In the genomic region with DNA sequence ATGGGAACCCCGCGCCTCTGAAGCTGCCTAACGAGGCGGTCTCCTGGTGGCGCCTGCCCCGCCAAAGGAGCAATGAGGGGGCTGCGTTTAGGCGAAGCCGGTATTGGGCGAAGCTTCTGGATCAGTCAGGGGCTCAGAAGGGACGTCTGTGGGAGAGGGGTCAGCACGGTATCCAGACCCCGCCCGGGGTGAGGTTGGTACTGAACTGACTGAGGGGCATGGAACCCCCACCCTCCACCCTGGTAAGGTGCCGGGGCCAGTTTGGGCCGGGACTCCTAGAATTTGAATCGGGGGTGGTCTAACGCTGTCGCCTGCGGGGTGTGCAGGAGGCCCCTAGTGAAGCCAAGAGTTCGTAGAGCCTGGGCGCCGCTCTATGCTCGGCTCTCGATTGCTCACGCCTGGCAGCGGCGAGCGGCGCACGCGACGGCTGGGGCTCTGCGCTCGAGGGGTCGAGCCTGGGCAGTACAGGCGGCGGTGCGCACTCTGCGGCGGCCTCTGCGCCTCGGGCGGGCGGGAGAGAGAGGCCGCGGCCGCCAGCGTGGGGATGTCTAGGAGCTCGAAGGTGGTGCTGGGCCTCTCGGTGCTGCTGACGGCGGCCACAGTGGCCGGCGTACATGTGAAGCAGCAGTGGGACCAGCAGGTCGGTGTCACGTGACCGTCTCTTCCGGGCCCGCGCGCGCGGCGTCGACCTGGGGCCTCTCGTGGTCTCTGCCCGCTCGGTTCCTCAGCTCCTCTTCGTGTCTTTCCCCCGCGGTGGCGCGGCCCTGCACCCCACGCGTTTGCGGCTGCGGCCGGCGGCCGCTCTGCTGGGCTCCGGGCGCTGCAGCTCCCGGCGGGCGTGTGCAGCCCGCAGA, we compare ENCODE assay signal across 1 cellular context.
A peak's percentile ranks its signal among the peaks of the same experiment; 100 is the strongest.
TF ChIP-seq lines count a peak whose summit lies in the region.

A gene with protein sequence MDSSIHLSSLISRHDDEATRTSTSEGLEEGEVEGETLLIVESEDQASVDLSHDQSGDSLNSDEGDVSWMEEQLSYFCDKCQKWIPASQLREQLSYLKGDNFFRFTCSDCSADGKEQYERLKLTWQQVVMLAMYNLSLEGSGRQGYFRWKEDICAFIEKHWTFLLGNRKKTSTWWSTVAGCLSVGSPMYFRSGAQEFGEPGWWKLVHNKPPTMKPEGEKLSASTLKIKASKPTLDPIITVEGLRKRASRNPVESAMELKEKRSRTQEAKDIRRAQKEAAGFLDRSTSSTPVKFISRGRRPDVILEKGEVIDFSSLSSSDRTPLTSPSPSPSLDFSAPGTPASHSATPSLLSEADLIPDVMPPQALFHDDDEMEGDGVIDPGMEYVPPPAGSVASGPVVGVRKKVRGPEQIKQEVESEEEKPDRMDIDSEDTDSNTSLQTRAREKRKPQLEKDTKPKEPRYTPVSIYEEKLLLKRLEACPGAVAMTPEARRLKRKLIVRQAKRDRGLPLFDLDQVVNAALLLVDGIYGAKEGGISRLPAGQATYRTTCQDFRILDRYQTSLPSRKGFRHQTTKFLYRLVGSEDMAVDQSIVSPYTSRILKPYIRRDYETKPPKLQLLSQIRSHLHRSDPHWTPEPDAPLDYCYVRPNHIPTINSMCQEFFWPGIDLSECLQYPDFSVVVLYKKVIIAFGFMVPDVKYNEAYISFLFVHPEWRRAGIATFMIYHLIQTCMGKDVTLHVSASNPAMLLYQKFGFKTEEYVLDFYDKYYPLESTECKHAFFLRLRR (plus strand): TSS at position 452 of the 854 bp plus-strand sequence. CDS start 4,798 bp downstream, outside the sequence.
A gene with protein sequence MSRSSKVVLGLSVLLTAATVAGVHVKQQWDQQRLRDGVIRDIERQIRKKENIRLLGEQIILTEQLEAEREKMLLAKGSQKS (plus strand): TSS at position 452 of the 854 bp plus-strand sequence. CDS start 93 bp downstream, at position 545.

TF ChIP-seq in H1, 55 proteins besides CTCF, POLR2A, EP300 and RAD21 (continues in another document):
- peak; percentile 42; the same call in 1 of the 2 replicates for TF ChIP-seq TEAD4 (IDR thresholded peaks at IDR 0.05; ENCODE audit: low read depth, low read length)
- TF ChIP-seq SRF (IDR thresholded peaks at IDR 0.05; ENCODE audit: low read depth, low read length), result peak; percentile 98
- TF ChIP-seq CBX8 (IDR thresholded peaks at IDR 0.05; ENCODE audit: borderline replicate concordance, low read depth, low read length), result no peak
- peak in 1 of 2 experiments; percentile 92; a peak in 3 of 4 replicates for TF ChIP-seq SIN3A (conservative IDR thresholded peaks at IDR 0.05 in 1 of 2, IDR thresholded peaks at IDR 0.05 in 1 of 2; ENCODE audit: low read depth in 1 of 2, low read length in 2 of 2)
- 0 out of 2 replicates have a peak, but pooled peaks have one; percentile 20 for TF ChIP-seq JUND (IDR thresholded peaks at IDR 0.05; ENCODE audit: low read length)
- TF ChIP-seq CBX5 (IDR thresholded peaks at IDR 0.05; ENCODE audit: low read depth, low read length), result no peak
- no peak for TF ChIP-seq CEBPB (IDR thresholded peaks at IDR 0.05; ENCODE audit: low read depth, low read length)
- no peak for TF ChIP-seq RXRA (IDR thresholded peaks at IDR 0.05; ENCODE audit: insufficient read depth, low read depth, low read length)
- no peak for TF ChIP-seq BCL11A (IDR thresholded peaks at IDR 0.05; ENCODE audit: low read depth in 2 of 2, low read length in 2 of 2)
- no peak for TF ChIP-seq CTBP2 (IDR thresholded peaks at IDR 0.05; ENCODE audit: borderline replicate concordance, insufficient read depth, insufficient read length, low read length)
- TF ChIP-seq, protein P1, sequence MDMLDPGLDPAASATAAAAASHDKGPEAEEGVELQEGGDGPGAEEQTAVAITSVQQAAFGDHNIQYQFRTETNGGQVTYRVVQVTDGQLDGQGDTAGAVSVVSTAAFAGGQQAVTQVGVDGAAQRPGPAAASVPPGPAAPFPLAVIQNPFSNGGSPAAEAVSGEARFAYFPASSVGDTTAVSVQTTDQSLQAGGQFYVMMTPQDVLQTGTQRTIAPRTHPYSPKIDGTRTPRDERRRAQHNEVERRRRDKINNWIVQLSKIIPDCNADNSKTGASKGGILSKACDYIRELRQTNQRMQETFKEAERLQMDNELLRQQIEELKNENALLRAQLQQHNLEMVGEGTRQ (IDR thresholded peaks at IDR 0.05; ENCODE audit: low read length), result peak; percentile 86
- TF ChIP-seq GABPA (IDR thresholded peaks at IDR 0.05; ENCODE audit: borderline replicate concordance, insufficient read depth, low read length), result peak; percentile 37; the same call in 1 of the 2 replicates
- no peak for TF ChIP-seq SP2 (IDR thresholded peaks at IDR 0.05; ENCODE audit: low read length)
- TF ChIP-seq POU5F1 (IDR thresholded peaks at IDR 0.05; ENCODE audit: low read depth, low read length), result no peak
- TF ChIP-seq TAF1 (IDR thresholded peaks at IDR 0.05; ENCODE audit: low read depth, low read length), result peak; percentile 92
- TF ChIP-seq BACH1 (IDR thresholded peaks at IDR 0.05; ENCODE audit: low read length), result no peak
- TF ChIP-seq, protein P2, sequence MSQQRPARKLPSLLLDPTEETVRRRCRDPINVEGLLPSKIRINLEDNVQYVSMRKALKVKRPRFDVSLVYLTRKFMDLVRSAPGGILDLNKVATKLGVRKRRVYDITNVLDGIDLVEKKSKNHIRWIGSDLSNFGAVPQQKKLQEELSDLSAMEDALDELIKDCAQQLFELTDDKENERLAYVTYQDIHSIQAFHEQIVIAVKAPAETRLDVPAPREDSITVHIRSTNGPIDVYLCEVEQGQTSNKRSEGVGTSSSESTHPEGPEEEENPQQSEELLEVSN (IDR thresholded peaks at IDR 0.05), result peak; percentile 70
- no peak for TF ChIP-seq CHD1 (IDR thresholded peaks at IDR 0.05; ENCODE audit: low read depth, low read length)
- TF ChIP-seq PHF8 (conservative IDR thresholded peaks at IDR 0.05; ENCODE audit: low read depth, low read length), result peak; percentile 98
- TF ChIP-seq, protein P3, sequence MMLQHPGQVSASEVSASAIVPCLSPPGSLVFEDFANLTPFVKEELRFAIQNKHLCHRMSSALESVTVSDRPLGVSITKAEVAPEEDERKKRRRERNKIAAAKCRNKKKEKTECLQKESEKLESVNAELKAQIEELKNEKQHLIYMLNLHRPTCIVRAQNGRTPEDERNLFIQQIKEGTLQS (IDR thresholded peaks at IDR 0.05; ENCODE audit: insufficient read depth, low read depth, low read length), result peak; percentile 60
- no peak for TF ChIP-seq NANOG (IDR thresholded peaks at IDR 0.05; ENCODE audit: insufficient read depth, low read depth, low read length, poor library complexity, severe bottlenecking)
- TF ChIP-seq RBBP5 (IDR thresholded peaks at IDR 0.05; ENCODE audit: borderline replicate concordance, low read depth, low read length), result peak; percentile 98
- peak; percentile 68 for TF ChIP-seq KDM5A (IDR thresholded peaks at IDR 0.05; ENCODE audit: low read length)
- no peak for TF ChIP-seq SUZ12 (IDR thresholded peaks at IDR 0.05; ENCODE audit: low read length)
- no peak for TF ChIP-seq NRF1 (IDR thresholded peaks at IDR 0.05; ENCODE audit: low read depth, low read length)
- no peak for TF ChIP-seq SAP30 (IDR thresholded peaks at IDR 0.05; ENCODE audit: insufficient read depth, insufficient replicate concordance, low read length)
- TF ChIP-seq, protein P4, sequence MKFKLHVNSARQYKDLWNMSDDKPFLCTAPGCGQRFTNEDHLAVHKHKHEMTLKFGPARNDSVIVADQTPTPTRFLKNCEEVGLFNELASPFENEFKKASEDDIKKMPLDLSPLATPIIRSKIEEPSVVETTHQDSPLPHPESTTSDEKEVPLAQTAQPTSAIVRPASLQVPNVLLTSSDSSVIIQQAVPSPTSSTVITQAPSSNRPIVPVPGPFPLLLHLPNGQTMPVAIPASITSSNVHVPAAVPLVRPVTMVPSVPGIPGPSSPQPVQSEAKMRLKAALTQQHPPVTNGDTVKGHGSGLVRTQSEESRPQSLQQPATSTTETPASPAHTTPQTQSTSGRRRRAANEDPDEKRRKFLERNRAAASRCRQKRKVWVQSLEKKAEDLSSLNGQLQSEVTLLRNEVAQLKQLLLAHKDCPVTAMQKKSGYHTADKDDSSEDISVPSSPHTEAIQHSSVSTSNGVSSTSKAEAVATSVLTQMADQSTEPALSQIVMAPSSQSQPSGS (IDR thresholded peaks at IDR 0.05; ENCODE audit: low read length), result no peak
- TF ChIP-seq CHD2 (IDR thresholded peaks at IDR 0.05; ENCODE audit: low read length), result 0 out of 2 replicates have a peak, but pooled peaks have one; percentile 7
- TF ChIP-seq, protein P5, sequence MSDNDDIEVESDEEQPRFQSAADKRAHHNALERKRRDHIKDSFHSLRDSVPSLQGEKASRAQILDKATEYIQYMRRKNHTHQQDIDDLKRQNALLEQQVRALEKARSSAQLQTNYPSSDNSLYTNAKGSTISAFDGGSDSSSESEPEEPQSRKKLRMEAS (IDR thresholded peaks at IDR 0.05), result peak; percentile 98
- no peak for TF ChIP-seq KDM1A (IDR thresholded peaks at IDR 0.05; ENCODE audit: borderline replicate concordance, low read length)
- TF ChIP-seq, protein P6, sequence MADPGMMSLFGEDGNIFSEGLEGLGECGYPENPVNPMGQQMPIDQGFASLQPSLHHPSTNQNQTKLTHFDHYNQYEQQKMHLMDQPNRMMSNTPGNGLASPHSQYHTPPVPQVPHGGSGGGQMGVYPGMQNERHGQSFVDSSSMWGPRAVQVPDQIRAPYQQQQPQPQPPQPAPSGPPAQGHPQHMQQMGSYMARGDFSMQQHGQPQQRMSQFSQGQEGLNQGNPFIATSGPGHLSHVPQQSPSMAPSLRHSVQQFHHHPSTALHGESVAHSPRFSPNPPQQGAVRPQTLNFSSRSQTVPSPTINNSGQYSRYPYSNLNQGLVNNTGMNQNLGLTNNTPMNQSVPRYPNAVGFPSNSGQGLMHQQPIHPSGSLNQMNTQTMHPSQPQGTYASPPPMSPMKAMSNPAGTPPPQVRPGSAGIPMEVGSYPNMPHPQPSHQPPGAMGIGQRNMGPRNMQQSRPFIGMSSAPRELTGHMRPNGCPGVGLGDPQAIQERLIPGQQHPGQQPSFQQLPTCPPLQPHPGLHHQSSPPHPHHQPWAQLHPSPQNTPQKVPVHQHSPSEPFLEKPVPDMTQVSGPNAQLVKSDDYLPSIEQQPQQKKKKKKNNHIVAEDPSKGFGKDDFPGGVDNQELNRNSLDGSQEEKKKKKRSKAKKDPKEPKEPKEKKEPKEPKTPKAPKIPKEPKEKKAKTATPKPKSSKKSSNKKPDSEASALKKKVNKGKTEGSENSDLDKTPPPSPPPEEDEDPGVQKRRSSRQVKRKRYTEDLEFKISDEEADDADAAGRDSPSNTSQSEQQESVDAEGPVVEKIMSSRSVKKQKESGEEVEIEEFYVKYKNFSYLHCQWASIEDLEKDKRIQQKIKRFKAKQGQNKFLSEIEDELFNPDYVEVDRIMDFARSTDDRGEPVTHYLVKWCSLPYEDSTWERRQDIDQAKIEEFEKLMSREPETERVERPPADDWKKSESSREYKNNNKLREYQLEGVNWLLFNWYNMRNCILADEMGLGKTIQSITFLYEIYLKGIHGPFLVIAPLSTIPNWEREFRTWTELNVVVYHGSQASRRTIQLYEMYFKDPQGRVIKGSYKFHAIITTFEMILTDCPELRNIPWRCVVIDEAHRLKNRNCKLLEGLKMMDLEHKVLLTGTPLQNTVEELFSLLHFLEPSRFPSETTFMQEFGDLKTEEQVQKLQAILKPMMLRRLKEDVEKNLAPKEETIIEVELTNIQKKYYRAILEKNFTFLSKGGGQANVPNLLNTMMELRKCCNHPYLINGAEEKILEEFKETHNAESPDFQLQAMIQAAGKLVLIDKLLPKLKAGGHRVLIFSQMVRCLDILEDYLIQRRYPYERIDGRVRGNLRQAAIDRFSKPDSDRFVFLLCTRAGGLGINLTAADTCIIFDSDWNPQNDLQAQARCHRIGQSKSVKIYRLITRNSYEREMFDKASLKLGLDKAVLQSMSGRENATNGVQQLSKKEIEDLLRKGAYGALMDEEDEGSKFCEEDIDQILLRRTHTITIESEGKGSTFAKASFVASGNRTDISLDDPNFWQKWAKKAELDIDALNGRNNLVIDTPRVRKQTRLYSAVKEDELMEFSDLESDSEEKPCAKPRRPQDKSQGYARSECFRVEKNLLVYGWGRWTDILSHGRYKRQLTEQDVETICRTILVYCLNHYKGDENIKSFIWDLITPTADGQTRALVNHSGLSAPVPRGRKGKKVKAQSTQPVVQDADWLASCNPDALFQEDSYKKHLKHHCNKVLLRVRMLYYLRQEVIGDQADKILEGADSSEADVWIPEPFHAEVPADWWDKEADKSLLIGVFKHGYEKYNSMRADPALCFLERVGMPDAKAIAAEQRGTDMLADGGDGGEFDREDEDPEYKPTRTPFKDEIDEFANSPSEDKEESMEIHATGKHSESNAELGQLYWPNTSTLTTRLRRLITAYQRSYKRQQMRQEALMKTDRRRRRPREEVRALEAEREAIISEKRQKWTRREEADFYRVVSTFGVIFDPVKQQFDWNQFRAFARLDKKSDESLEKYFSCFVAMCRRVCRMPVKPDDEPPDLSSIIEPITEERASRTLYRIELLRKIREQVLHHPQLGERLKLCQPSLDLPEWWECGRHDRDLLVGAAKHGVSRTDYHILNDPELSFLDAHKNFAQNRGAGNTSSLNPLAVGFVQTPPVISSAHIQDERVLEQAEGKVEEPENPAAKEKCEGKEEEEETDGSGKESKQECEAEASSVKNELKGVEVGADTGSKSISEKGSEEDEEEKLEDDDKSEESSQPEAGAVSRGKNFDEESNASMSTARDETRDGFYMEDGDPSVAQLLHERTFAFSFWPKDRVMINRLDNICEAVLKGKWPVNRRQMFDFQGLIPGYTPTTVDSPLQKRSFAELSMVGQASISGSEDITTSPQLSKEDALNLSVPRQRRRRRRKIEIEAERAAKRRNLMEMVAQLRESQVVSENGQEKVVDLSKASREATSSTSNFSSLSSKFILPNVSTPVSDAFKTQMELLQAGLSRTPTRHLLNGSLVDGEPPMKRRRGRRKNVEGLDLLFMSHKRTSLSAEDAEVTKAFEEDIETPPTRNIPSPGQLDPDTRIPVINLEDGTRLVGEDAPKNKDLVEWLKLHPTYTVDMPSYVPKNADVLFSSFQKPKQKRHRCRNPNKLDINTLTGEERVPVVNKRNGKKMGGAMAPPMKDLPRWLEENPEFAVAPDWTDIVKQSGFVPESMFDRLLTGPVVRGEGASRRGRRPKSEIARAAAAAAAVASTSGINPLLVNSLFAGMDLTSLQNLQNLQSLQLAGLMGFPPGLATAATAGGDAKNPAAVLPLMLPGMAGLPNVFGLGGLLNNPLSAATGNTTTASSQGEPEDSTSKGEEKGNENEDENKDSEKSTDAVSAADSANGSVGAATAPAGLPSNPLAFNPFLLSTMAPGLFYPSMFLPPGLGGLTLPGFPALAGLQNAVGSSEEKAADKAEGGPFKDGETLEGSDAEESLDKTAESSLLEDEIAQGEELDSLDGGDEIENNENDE (IDR thresholded peaks at IDR 0.05; ENCODE audit: insufficient replicate concordance, low read length), result no peak
- TF ChIP-seq ASH2L (IDR thresholded peaks at IDR 0.05; ENCODE audit: low read length), result peak; percentile 99
- TF ChIP-seq SP4 (IDR thresholded peaks at IDR 0.05; ENCODE audit: low read length), result peak; percentile 62; the same call in 1 of the 2 replicates
- TF ChIP-seq JUN (IDR thresholded peaks at IDR 0.05; ENCODE audit: low read depth, low read length), result no peak; the same call in 1 of the 2 replicates
- TF ChIP-seq ZNF274 (IDR thresholded peaks at IDR 0.05; ENCODE audit: borderline replicate concordance, extremely low read depth, low read length), result no peak
- TF ChIP-seq TBP (IDR thresholded peaks at IDR 0.05; ENCODE audit: low read depth, low read length), result peak; percentile 75
- TF ChIP-seq KDM4A (IDR thresholded peaks at IDR 0.05; ENCODE audit: low read depth, low read length, severe bottlenecking), result peak; percentile 99
- no peak for TF ChIP-seq HDAC6 (IDR thresholded peaks at IDR 0.05; ENCODE audit: low read depth, low read length)
- peak; percentile 69 for TF ChIP-seq POLR2AphosphoS5 (IDR thresholded peaks at IDR 0.05; ENCODE audit: low read depth, low read length)
- no peak for TF ChIP-seq BRCA1 (IDR thresholded peaks at IDR 0.05; ENCODE audit: low read depth, low read length)
- TF ChIP-seq GTF2F1 (IDR thresholded peaks at IDR 0.05; ENCODE audit: borderline replicate concordance, low read depth, low read length), result no peak; the same call in 1 of the 2 replicates
- no peak for TF ChIP-seq SP1 (IDR thresholded peaks at IDR 0.05; ENCODE audit: low read depth, low read length)
- no peak for TF ChIP-seq SIX5 (IDR thresholded peaks at IDR 0.05; ENCODE audit: low read depth, low read length)
